In genomic region chr1:151840421-151840820, GRCh38 we compare ENCODE assay signal across 10 cellular contexts. TPM values are rescaled to one million over a fixed set of nuclear protein-coding genes. Genes with fewer than 3 reads are reported as not detected.
DNase-seq lines count a peak whose midpoint lies in the region; ATAC-seq lines count a peak whose summit lies in the region.
"Had no signal": no experiment of that assay in that cellular context is flagged by ENCODE, and none has a peak within 500 bp of the region (broad histone marks: within the 10 kb centered on the region; RNA-seq: fewer than 3 reads in every experiment).

No MANE protein-coding gene starts in this region.

- peak overlapping the region; percentile 68 for H3K4me3 Mint-ChIP-seq in activated CD4-positive, alpha-beta T cell treated with anti-CD3 and anti-CD28 coated beads, Interleukin-2, amount 10 ng/mL, durations not matched to agents 7 days and 5 days
- peak overlapping the region; percentile 86 for H3K4me3 Mint-ChIP-seq in activated naive CD8-positive, alpha-beta T cell

- no peak for ATAC-seq in HG02970 (IDR thresholded peaks at IDR 0.05; ENCODE audit: low FRiP score, unreplicated experiment)

- POLR2A ChIA-PET in activated CD4-positive, alpha-beta T cell treated with anti-CD3 and anti-CD28 coated beads, Interleukin-2, amount 10 ng/mL, durations not matched to agents 7 days and 5 days (lab: Charles Lee) = no interaction called here

- no peaks in the 10 kb centered on the region for H3K9me3 Mint-ChIP-seq in activated CD4-positive, alpha-beta T cell treated with anti-CD3 and anti-CD28 coated beads, Interleukin-2, amount 10 ng/mL, durations not matched to agents 7 days and 5 days
- no peaks in the 10 kb centered on the region for H3K9me3 Mint-ChIP-seq in activated naive CD8-positive, alpha-beta T cell (ENCODE audit: low read depth)

- CTCF ChIA-PET in activated CD4-positive, alpha-beta T cell treated with anti-CD3 and anti-CD28 coated beads, Interleukin-2, amount 10 ng/mL, durations not matched to agents 7 days and 5 days (lab: Charles Lee) = interaction anchor here (0.7 to 1.6 kb wide), 6 partner anchors 8 to 160 kb away, joined by 3 to 4 read pairs (median 3); no protein-coding TSS in a partner anchor

- peaks cover 4% of the 10 kb centered on the region for H3K27me3 Mint-ChIP-seq in activated CD4-positive, alpha-beta T cell treated with anti-CD3 and anti-CD28 coated beads, Interleukin-2, amount 10 ng/mL, durations not matched to agents 7 days and 5 days
- H3K27me3 Mint-ChIP-seq in activated naive CD8-positive, alpha-beta T cell = no peaks in the 10 kb centered on the region

- H3K4me1 Mint-ChIP-seq in activated CD4-positive, alpha-beta T cell treated with anti-CD3 and anti-CD28 coated beads, Interleukin-2, amount 10 ng/mL, durations not matched to agents 7 days and 5 days = peaks cover 50% of the 10 kb centered on the region
- H3K4me1 Mint-ChIP-seq in activated naive CD8-positive, alpha-beta T cell (ENCODE audit: low read depth) = peaks cover 40% of the 10 kb centered on the region

- peak overlapping the region; percentile 82 for H3K27ac Mint-ChIP-seq in activated CD4-positive, alpha-beta T cell treated with anti-CD3 and anti-CD28 coated beads, Interleukin-2, amount 10 ng/mL, durations not matched to agents 7 days and 5 days
- H3K27ac Mint-ChIP-seq in activated naive CD8-positive, alpha-beta T cell = no peak overlapping the region

- no peak for DNase-seq in activated CD4-positive, alpha-beta T cell treated with anti-CD3 and anti-CD28 coated beads, Interleukin-2, amount 10 ng/mL, durations not matched to agents 7 days and 5 days
- DNase-seq in activated CD4-positive, alpha-beta T cell treated with anti-CD3 and anti-CD28 coated beads for 4 hours = no peak
- peak; percentile 20 for DNase-seq in inferior parietal cortex (ENCODE audit: extremely low spot score)
- peak; percentile 52 for DNase-seq in superior temporal gyrus (ENCODE audit: extremely low spot score)
- no peak for DNase-seq in NOMO-1 treated with dmso at 0.1 percent for 144 hours (lab: John Stamatoyannopoulos, UW; ENCODE audit: unreplicated experiment)
- DNase-seq in SKM-1 treated with dmso at 0.1 percent for 144 hours (lab: John Stamatoyannopoulos, UW; ENCODE audit: unreplicated experiment) = no peak

- H3K36me3 Mint-ChIP-seq in activated CD4-positive, alpha-beta T cell treated with anti-CD3 and anti-CD28 coated beads, Interleukin-2, amount 10 ng/mL, durations not matched to agents 7 days and 5 days (ENCODE audit: low read depth) = peaks cover 4% of the 10 kb centered on the region
- H3K36me3 Mint-ChIP-seq in activated naive CD8-positive, alpha-beta T cell = peaks cover 5% of the 10 kb centered on the region

RNA-seq across cellular contexts. Expression of gene C2CD4D, which starts 0.8 kb away (rescaled TPM):
- total RNA-seq in activated CD4-positive, alpha-beta T cell treated with anti-CD3 and anti-CD28 coated beads, Interleukin-2, amount 10 ng/mL, durations not matched to agents 7 days and 5 days = 1 to 10 TPM in 1 of 2 experiments, under 1 TPM in 1; 0.89 to 1.1 TPM
- total RNA-seq: HT1080 had no signal

RNA-seq across cellular contexts. Expression of gene RORC, which starts 8.8 kb away (rescaled TPM):
- 1 to 10 TPM; 7.3 to 7.5 TPM for total RNA-seq in activated CD4-positive, alpha-beta T cell treated with anti-CD3 and anti-CD28 coated beads, Interleukin-2, amount 10 ng/mL, durations not matched to agents 7 days and 5 days
- total RNA-seq: HT1080, lung microvascular endothelial cell had no signal

RNA-seq across cellular contexts. Expression of gene THEM5, which starts 13.1 kb away (rescaled TPM):
- total RNA-seq in activated CD4-positive, alpha-beta T cell treated with anti-CD3 and anti-CD28 coated beads, Interleukin-2, amount 10 ng/mL, durations not matched to agents 7 days and 5 days = not detected
- total RNA-seq: HT1080, lung microvascular endothelial cell had no signal

RNA-seq across cellular contexts. Expression of gene LINGO4, which starts 35.2 kb away (rescaled TPM):
- total RNA-seq in activated CD4-positive, alpha-beta T cell treated with anti-CD3 and anti-CD28 coated beads, Interleukin-2, amount 10 ng/mL, durations not matched to agents 7 days and 5 days = under 1 TPM; 0.35 to 0.50 TPM
- total RNA-seq: HT1080, lung microvascular endothelial cell had no signal

RNA-seq across cellular contexts. Expression of gene TDRKH, which starts 50.1 kb away (rescaled TPM):
- 10 to 100 TPM; 14.6 to 17.3 TPM for total RNA-seq in activated CD4-positive, alpha-beta T cell treated with anti-CD3 and anti-CD28 coated beads, Interleukin-2, amount 10 ng/mL, durations not matched to agents 7 days and 5 days

Comparison
In these comparisons a context has a peak if more than half of its experiments do, and no peak if none do; other contexts are left out.
1. DNase-seq: peak in inferior parietal cortex (single experiment) and superior temporal gyrus (single experiment); none in activated CD4-positive, alpha-beta T cell treated with anti-CD3 and anti-CD28 coated beads, Interleukin-2, amount 10 ng/mL, durations not matched to agents 7 days and 5 days (single experiment), activated CD4-positive, alpha-beta T cell treated with anti-CD3 and anti-CD28 coated beads for 4 hours (0 of 2), NOMO-1 treated with dmso at 0.1 percent for 144 hours (single experiment) and SKM-1 treated with dmso at 0.1 percent for 144 hours (single experiment).